9 cellular contexts compared by ENCODE assay signal in genomic region chr14:59301354-59301753, GRCh38.
A peak's percentile ranks its signal among the peaks of the same experiment; 100 is the strongest.
DNase-seq lines count a peak whose midpoint lies in the region; ATAC-seq and TF ChIP-seq lines count a peak whose summit lies in the region.
"Had no signal": no experiment of that assay in that cellular context is flagged by ENCODE, and none has a peak within 500 bp of the region (broad histone marks: within the 10 kb centered on the region; RNA-seq: fewer than 3 reads in every experiment).

No MANE protein-coding gene starts in this region.

- ATAC-seq in GM19452 (IDR thresholded peaks at IDR 0.05; ENCODE audit: unreplicated experiment) (peak; percentile 90), HG03460 (IDR thresholded peaks at IDR 0.05; ENCODE audit: unreplicated experiment) (peak; percentile 84)
- ATAC-seq in activated T-cell treated with anti-CD3 and anti-CD28 coated beads, Interleukin-2, amount 50 U/mL, for 72 hours (replicated peaks in 1 of 2), result peak; percentile 40 to 73

- dilution Hi-C loops in mammary epithelial cell (cut with HindIII; ENCODE audit: low sequenced_read_pairs), result no loop called here

- WGBS in mammary epithelial cell (ENCODE audit: low coverage, missing lambda C conversion rate), result 92% methylated on average over 6 of the region's 6 CpGs

- H3K36me3 ChIP-seq in GM06990 (ENCODE audit: control insufficient read depth, insufficient read depth, low read length) (no peaks in the 10 kb centered on the region), mammary epithelial cell (ENCODE audit: insufficient read depth, low read length) (no peaks in the 10 kb centered on the region)

- no peak overlapping the region for H3K27ac Mint-ChIP-seq in activated T-cell treated with anti-CD3 and anti-CD28 coated beads, Interleukin-2, amount 50 U/mL, for 72 hours

- H3K4me1 Mint-ChIP-seq in activated T-cell treated with anti-CD3 and anti-CD28 coated beads, Interleukin-2, amount 50 U/mL, for 72 hours (ENCODE audit: low read depth), result peaks cover 9% of the 10 kb centered on the region

- peaks cover 22% of the 10 kb centered on the region for H3K4me1 ChIP-seq in mammary epithelial cell (ENCODE audit: insufficient read depth, low read length)

- in situ Hi-C loops in mammary epithelial cell (cut with MboI; ENCODE audit: low sequenced_read_pairs in 2 of 2), result no loop called here

- no peak overlapping the region for H3K4me3 ChIP-seq in GM06990 (replicated peaks; ENCODE audit: low read depth, low read length)
- H3K4me3 ChIP-seq in mammary epithelial cell (replicated peaks in 1 of 3; ENCODE audit: insufficient read depth in 1 of 3, low read depth in 2 of 3, low read length in 3 of 3), result no peak overlapping the region

- H3K9me3 ChIP-seq in mammary epithelial cell (replicated peaks; ENCODE audit: insufficient read depth, low read length), result no peaks in the 10 kb centered on the region

- H3K27me3 ChIP-seq in GM06990 (replicated peaks; ENCODE audit: control insufficient read depth, insufficient read depth, low read length), result no peaks in the 10 kb centered on the region
- no peaks in the 10 kb centered on the region for H3K27me3 ChIP-seq in mammary epithelial cell (ENCODE audit: insufficient read depth, low read length)

- BruUV-seq in mammary epithelial cell (replicated peaks; lab: Mats Ljungman, UMichigan), result no TSS peak

- no peak overlapping the region for H3K9ac ChIP-seq in mammary epithelial cell (ENCODE audit: insufficient read depth, low read length)

- no peak overlapping the region for H2AFZ ChIP-seq in mammary epithelial cell (ENCODE audit: low read depth, low read length)

- H3K79me2 ChIP-seq in mammary epithelial cell (ENCODE audit: insufficient read depth, low read length), result peaks cover 2% of the 10 kb centered on the region

- intact Hi-C loops in mammary epithelial cell (cut with micrococcal nuclease), result no loop called here

- H3K4me2 ChIP-seq in mammary epithelial cell (ENCODE audit: insufficient read depth, low read depth, low read length), result no peak overlapping the region

- no peaks in the 10 kb centered on the region for H3K36me3 Mint-ChIP-seq in activated T-cell treated with anti-CD3 and anti-CD28 coated beads, Interleukin-2, amount 50 U/mL, for 72 hours (ENCODE audit: insufficient read depth in 2 of 2)

- no peaks in the 10 kb centered on the region for H3K27me3 Mint-ChIP-seq in activated T-cell treated with anti-CD3 and anti-CD28 coated beads, Interleukin-2, amount 50 U/mL, for 72 hours (ENCODE audit: low read depth)

- peak; percentile 15 for DNase-seq in GM06990 (ENCODE audit: extremely low read depth, insufficient read length)
- peak; percentile 5 to 17 for DNase-seq in activated T-cell treated with anti-CD3 and anti-CD28 coated beads, Interleukin-2, amount 50 U/mL, for 72 hours
- no peak for DNase-seq in NCI-H2196 treated with DMSO at 0.1 percent for 48 hours (lab: John Stamatoyannopoulos, UW; ENCODE audit: unreplicated experiment)
- DNase-seq in GM03348 (ENCODE audit: low spot score), result no peak
- no peak for DNase-seq in NCI-H2227 (lab: John Stamatoyannopoulos, UW; ENCODE audit: unreplicated experiment)
- no peak for DNase-seq in mammary epithelial cell
- DNase-seq: activated T-cell treated with anti-CD3 and anti-CD28 coated beads, Interleukin-2, amount 50 U/mL, for 4 hours had no signal

- H3K27ac ChIP-seq in mammary epithelial cell (ENCODE audit: insufficient read depth, low read depth, low read length), result no peak overlapping the region

- TF ChIP-seq CTCF in GM06990 (IDR thresholded peaks at IDR 0.05; ENCODE audit: insufficient read depth, low read length, poor library complexity, severe bottlenecking), result no peak
- TF ChIP-seq CTCF in mammary epithelial cell (conservative IDR thresholded peaks at IDR 0.05 in 1 of 2, IDR thresholded peaks at IDR 0.05 in 1 of 2; ENCODE audit: extremely low read depth in 1 of 2, insufficient read depth in 1 of 2, low read depth in 1 of 2, low read length in 2 of 2), result no peak

- no peaks in the 10 kb centered on the region for H4K20me1 ChIP-seq in mammary epithelial cell (ENCODE audit: insufficient read depth, low read length)

- H3K9me3 Mint-ChIP-seq in activated T-cell treated with anti-CD3 and anti-CD28 coated beads, Interleukin-2, amount 50 U/mL, for 72 hours, result no peaks in the 10 kb centered on the region
- H3K9me3 Mint-ChIP-seq: activated T-cell treated with anti-CD3 and anti-CD28 coated beads, Interleukin-2, amount 50 U/mL, for 4 hours had no signal

- CTCF ChIA-PET in mammary epithelial cell (lab: Charles Lee; ENCODE audit: low non-redundant PET), result no interaction called here

- H3K4me3 Mint-ChIP-seq in activated T-cell treated with anti-CD3 and anti-CD28 coated beads, Interleukin-2, amount 50 U/mL, for 72 hours, result peak overlapping the region in 1 of 2 donors; percentile 6
- H3K4me3 Mint-ChIP-seq: activated T-cell treated with anti-CD3 and anti-CD28 coated beads, Interleukin-2, amount 50 U/mL, for 4 hours had no signal

Comparison
In these comparisons a context has a peak if more than half of its experiments do, and no peak if none do; other contexts are left out.
1. DNase-seq: peak in GM06990 (single experiment) and activated T-cell treated with anti-CD3 and anti-CD28 coated beads, Interleukin-2, amount 50 U/mL, for 72 hours (2 of 2); none in NCI-H2196 treated with DMSO at 0.1 percent for 48 hours (single experiment), GM03348 (single experiment), NCI-H2227 (single experiment) and mammary epithelial cell (single experiment).
2. Peak in every context shown above with its lines, with median percentiles within 50 percentile points of each other: ATAC-seq.